Comparison of ENCODE assay signal across 17 cellular contexts in genomic region chr5:17378346-17378984, GRCh38.
DNase-seq lines count a peak whose midpoint lies in the region; ATAC-seq, FAIRE-seq and TF ChIP-seq lines count a peak whose summit lies in the region.
"Had no signal": no experiment of that assay in that cellular context is flagged by ENCODE, and none has a peak within 500 bp of the region (broad histone marks: within the 10 kb centered on the region; RNA-seq: fewer than 3 reads in every experiment).

No MANE protein-coding gene starts in this region.

- TF ChIP-seq POLR2A in A549 (IDR thresholded peaks at IDR 0.05; ENCODE audit: low read length): no peak

- H3K4me1 ChIP-seq in A549: peaks cover 59% of the 10 kb centered on the region
- H3K4me1 ChIP-seq: transverse colon had no signal

- H3K4me2 ChIP-seq in A549: peak overlapping the region; percentile 71
- H3K4me2 ChIP-seq: KMS-11 had no signal

- TF ChIP-seq EP300 in A549 (IDR thresholded peaks at IDR 0.05): peak; percentile 42 to 65; a peak in 2 of 5 replicates

- H3K9me3 ChIP-seq in A549: no peaks in the 10 kb centered on the region
- H3K9me3 ChIP-seq: heart left ventricle, neutrophil, sigmoid colon, transverse colon had no signal

- H3K4me3 ChIP-seq in A549: no peak overlapping the region
- H3K4me3 ChIP-seq: heart left ventricle, sigmoid colon, transverse colon had no signal

- peak in 1 of 2 experiments; percentile 43; a peak in 3 of 6 replicates for ATAC-seq in A549
- no peak for ATAC-seq in HG03159 (IDR thresholded peaks at IDR 0.05; ENCODE audit: unreplicated experiment)
- ATAC-seq: activated naive CD4-positive, alpha-beta T cell treated with anti-CD3 and anti-CD28 coated beads, Interleukin-2, amount 50 U/mL, for 72 hours; heart left ventricle had no signal

- FAIRE-seq in A549 (lab: Jason Lieb, UNC): peak; percentile 95
- FAIRE-seq: kidney had no signal

- peak overlapping the region; percentile 93 to 94 for H3K27ac ChIP-seq in A549
- H3K27ac ChIP-seq: heart left ventricle, KMS-11, neutrophil, sigmoid colon, transverse colon had no signal

- WGBS in A549 (ENCODE audit: missing lambda C conversion rate): 7% methylated on average over 6 of the region's 6 CpGs

- DNase-seq in A549 (ENCODE audit: low read depth in 1 of 2, low spot score in 1 of 2) (peak in 1 of 2 experiments; percentile 74), GM04504 (ENCODE audit: low read depth) (peak; percentile 42), astrocyte of the hippocampus (ENCODE audit: low read depth, low spot score) (peak; percentile 49), hepatic stellate cell (ENCODE audit: low spot score) (peak; percentile 9), C1 segment of cervical spinal cord (lab: John Stamatoyannopoulos, UW) (no peak), nucleus accumbens (lab: John Stamatoyannopoulos, UW) (no peak)
- DNase-seq in activated CD4-positive, alpha-beta T cell treated with anti-CD3 and anti-CD28 coated beads, Interleukin-2, amount 50 U/mL, for 1 hour: no peak
- DNase-seq: activated CD4-positive, alpha-beta T cell treated with anti-CD3 and anti-CD28 coated beads for 4 hours; heart left ventricle; kidney; sigmoid colon; stimulated activated CD4-positive, alpha-beta T cell treated with anti-CD3 and anti-CD28 coated beads, Interleukin-4, amount 100 ng/mL, for 24 hours; transverse colon had no signal

- CTCF ChIA-PET in A549 (lab: Yijun Ruan, JAX): interaction anchor here (0.6 to 4.3 kb wide), 4 partner anchors 18 to 162 kb away, joined by 3 to 14 read pairs (median 4); partner anchors contain the start of gene BASP1

- no peak for TF ChIP-seq CTCF in A549 (IDR thresholded peaks at IDR 0.05)

- TF ChIP-seq RAD21 in A549 (conservative IDR thresholded peaks at IDR 0.05 in 1 of 2, IDR thresholded peaks at IDR 0.05 in 1 of 2): peak in 1 of 2 experiments; percentile 40; a peak in 4 of 5 replicates

- POLR2A ChIA-PET in A549 (lab: Yijun Ruan, JAX): interaction anchor here (0.8 to 2.3 kb wide), 2 partner anchors 20 to 72 kb away, joined by 4 to 11 read pairs; no protein-coding TSS in a partner anchor

TF ChIP-seq in A549, 52 proteins besides CTCF, POLR2A, EP300 and RAD21:
- no peak for TF ChIP-seq POLR2AphosphoS2 (conservative IDR thresholded peaks at IDR 0.05; ENCODE audit: low read length)
- peak; percentile 88 for TF ChIP-seq GATA3 (IDR thresholded peaks at IDR 0.05; ENCODE audit: borderline replicate concordance)
- TF ChIP-seq, protein P1, sequence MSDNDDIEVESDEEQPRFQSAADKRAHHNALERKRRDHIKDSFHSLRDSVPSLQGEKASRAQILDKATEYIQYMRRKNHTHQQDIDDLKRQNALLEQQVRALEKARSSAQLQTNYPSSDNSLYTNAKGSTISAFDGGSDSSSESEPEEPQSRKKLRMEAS (IDR thresholded peaks at IDR 0.05): peak; percentile 58
- peak; percentile 89 to 98 for TF ChIP-seq CEBPB (IDR thresholded peaks at IDR 0.05)
- no peak for TF ChIP-seq CHD4 (IDR thresholded peaks at IDR 0.05; ENCODE audit: borderline replicate concordance)
- TF ChIP-seq BCL3 (IDR thresholded peaks at IDR 0.05): 0 out of 3 replicates have a peak, but pooled peaks have one; percentile 59
- TF ChIP-seq JUNB (IDR thresholded peaks at IDR 0.05): peak; percentile 70; the same call in 1 of the 2 replicates
- TF ChIP-seq CBX2 (IDR thresholded peaks at IDR 0.05; ENCODE audit: borderline replicate concordance, low read depth): no peak
- TF ChIP-seq HOXA7 (CRISPR knock-in tag; IDR thresholded peaks at IDR 0.05): no peak
- no peak for TF ChIP-seq FOSL2 (IDR thresholded peaks at IDR 0.05)
- peak; percentile 62 for TF ChIP-seq FOSL2 (CRISPR knock-in tag; IDR thresholded peaks at IDR 0.05)
- TF ChIP-seq SMC3 (IDR thresholded peaks at IDR 0.05): peak; percentile 30; the same call in 2 of the 3 replicates
- TF ChIP-seq FOXS1 (CRISPR knock-in tag; IDR thresholded peaks at IDR 0.05): peak; percentile 61; the same call in 1 of the 2 replicates
- no peak for TF ChIP-seq MAZ (IDR thresholded peaks at IDR 0.05; ENCODE audit: borderline replicate concordance, low read depth, low read length)
- no peak for TF ChIP-seq HOXB5 (CRISPR knock-in tag; IDR thresholded peaks at IDR 0.05)
- peak; percentile 14 to 68; a peak in 2 of 5 replicates for TF ChIP-seq JUN (IDR thresholded peaks at IDR 0.05)
- no peak for TF ChIP-seq MYC (IDR thresholded peaks at IDR 0.05; ENCODE audit: borderline replicate concordance, low read length)
- no peak for TF ChIP-seq KDM1A (IDR thresholded peaks at IDR 0.05; ENCODE audit: low read depth)
TF ChIP-seq in A549: peak in this region for 9.

Comparison
In these comparisons a context has a peak if more than half of its experiments do, and no peak if none do; other contexts are left out.
1. DNase-seq: peak in GM04504 (single experiment), astrocyte of the hippocampus (single experiment) and hepatic stellate cell (single experiment); none in activated CD4-positive, alpha-beta T cell treated with anti-CD3 and anti-CD28 coated beads, Interleukin-2, amount 50 U/mL, for 1 hour (single experiment), C1 segment of cervical spinal cord (0 of 14) and nucleus accumbens (0 of 56).